ENCODE assay signal across 8 cellular contexts in genomic region chr16:50326835-50327465, GRCh38. TPM values are rescaled to one million over a fixed set of nuclear protein-coding genes. Genes with fewer than 3 reads are reported as not detected.
DNase-seq lines count a peak whose midpoint lies in the region; ATAC-seq and TF ChIP-seq lines count a peak whose summit lies in the region.

No MANE protein-coding gene starts in this region.

- intact Hi-C loops in heart left ventricle (cut with DNase I): no loop called here
- intact Hi-C loops in Right ventricle myocardium inferior (cut with DNase I): no loop called here
- intact Hi-C loops in colonic mucosa (cut with DNase I): no loop called here

- no peaks in the 10 kb centered on the region for H3K9me3 Mint-ChIP-seq in WTC11
- no peaks in the 10 kb centered on the region for H3K9me3 Mint-ChIP-seq in naive thymus-derived CD8-positive, alpha-beta T cell

- no peak overlapping the region for H3K9ac ChIP-seq in colonic mucosa (ENCODE audit: low read depth in 2 of 2, low read length in 2 of 2)

- 71 to 77% (median 73%) methylated on average over 7 of the region's 7 CpGs for WGBS in heart left ventricle, 4 donors

- H3K27me3 ChIP-seq in heart left ventricle: no peaks in the 10 kb centered on the region
- no peaks in the 10 kb centered on the region for H3K27me3 ChIP-seq in colonic mucosa

- H3K4me3 ChIP-seq in heart left ventricle (no peak overlapping the region), colonic mucosa (no peak overlapping the region)

- H3K36me3 ChIP-seq in heart left ventricle (peaks cover 0 to 92% (median 82%) of the 10 kb centered on the region in 9 donors), colonic mucosa (no peaks in the 10 kb centered on the region)

- CTCF ChIA-PET in WTC11 (lab: Charles Lee): interaction anchor here (0.5 to 2.4 kb wide), 36 partner anchors 10 to 350 kb away, joined by 3 to 26 read pairs (median 4); partner anchors contain the start of gene NKD1

- H3K4me1 ChIP-seq in heart left ventricle (peaks cover 0 to 8% (median 0%) of the 10 kb centered on the region in 12 donors), colonic mucosa (no peaks in the 10 kb centered on the region)

- DNase-seq in heart left ventricle: no peak
- DNase-seq in Right ventricle myocardium inferior (ENCODE audit: missing footprints): no peak
- DNase-seq in WTC11 (ENCODE audit: low spot score): no peak
- DNase-seq in colonic mucosa: no peak
- peak in 9 of 10 donors; percentile 46 to 90 (median 75) for DNase-seq in naive thymus-derived CD8-positive, alpha-beta T cell

- H3K27ac Mint-ChIP-seq in WTC11: no peak overlapping the region
- H3K27ac Mint-ChIP-seq in naive thymus-derived CD8-positive, alpha-beta T cell: peak overlapping the region; percentile 74 to 94 (median 87)

- H3K27ac ChIP-seq in heart left ventricle (no peak overlapping the region), colonic mucosa (no peak overlapping the region)

- ATAC-seq in heart left ventricle: peak in 2 of 4 donors; percentile 33 to 41
- no peak for ATAC-seq in Right ventricle myocardium inferior
- ATAC-seq in HG03175 (IDR thresholded peaks at IDR 0.05; ENCODE audit: unreplicated experiment): peak; percentile 63
- peak; percentile 68 for ATAC-seq in WTC11
- peak; percentile 86 to 97 for ATAC-seq in naive thymus-derived CD8-positive, alpha-beta T cell
- ATAC-seq in GM21367 (IDR thresholded peaks at IDR 0.05; ENCODE audit: unreplicated experiment): no peak
- ATAC-seq in HG02970 (IDR thresholded peaks at IDR 0.05; ENCODE audit: low FRiP score, unreplicated experiment): no peak

- POLR2A ChIA-PET in WTC11 (lab: Charles Lee): no interaction called here
- POLR2A ChIA-PET in naive thymus-derived CD8-positive, alpha-beta T cell (lab: Charles Lee): interaction anchor here (0.6 to 1.9 kb wide), 6 partner anchors 10 to 338 kb away, joined by 4 to 8 read pairs (median 5); partner anchors contain the start of gene ADCY7

- TF ChIP-seq CTCF in heart left ventricle (IDR thresholded peaks at IDR 0.05) (peak in 10 of 12 donors; percentile 17 to 50 (median 32)), WTC11 (IDR thresholded peaks at IDR 0.05) (no peak), colonic mucosa (IDR thresholded peaks at IDR 0.05) (peak; percentile 38)

- H3K36me3 Mint-ChIP-seq in WTC11: peaks cover 38% of the 10 kb centered on the region
- peaks cover 0 to 69% (median 6%) of the 10 kb centered on the region in 3 donors for H3K36me3 Mint-ChIP-seq in naive thymus-derived CD8-positive, alpha-beta T cell

- no peaks in the 10 kb centered on the region for H3K4me1 Mint-ChIP-seq in WTC11
- H3K4me1 Mint-ChIP-seq in naive thymus-derived CD8-positive, alpha-beta T cell: peaks cover 28 to 59% (median 48%) of the 10 kb centered on the region in 4 donors

- H3K9me3 ChIP-seq in heart left ventricle (no peaks in the 10 kb centered on the region), colonic mucosa (no peaks in the 10 kb centered on the region)

- no peak for TF ChIP-seq POLR2A in heart left ventricle (IDR thresholded peaks at IDR 0.05)

- no peak overlapping the region for H3K4me3 Mint-ChIP-seq in WTC11
- H3K4me3 Mint-ChIP-seq in naive thymus-derived CD8-positive, alpha-beta T cell: peak overlapping the region in 8 of 10 donors; percentile 7 to 47 (median 32)

- H3K27me3 Mint-ChIP-seq in WTC11 (ENCODE audit: low read depth): no peaks in the 10 kb centered on the region
- H3K27me3 Mint-ChIP-seq in naive thymus-derived CD8-positive, alpha-beta T cell: no peaks in the 10 kb centered on the region

TF ChIP-seq in WTC11, 78 proteins besides CTCF, POLR2A, EP300 and RAD21:
- TF ChIP-seq MYBL2 (CRISPR knock-in tag; IDR thresholded peaks at IDR 0.05) (no peak), IRF1 (CRISPR knock-in tag; IDR thresholded peaks at IDR 0.05) (no peak), ZNF416 (CRISPR knock-in tag; IDR thresholded peaks at IDR 0.05) (no peak), SMAD3 (CRISPR knock-in tag; IDR thresholded peaks at IDR 0.05; ENCODE audit: borderline replicate concordance) (no peak), NFE2L1 (CRISPR knock-in tag; IDR thresholded peaks at IDR 0.05) (no peak), ZBTB43 (CRISPR knock-in tag; IDR thresholded peaks at IDR 0.05) (no peak), GTF2I (CRISPR knock-in tag; conservative IDR thresholded peaks at IDR 0.05) (no peak), ATF3 (CRISPR knock-in tag; conservative IDR thresholded peaks at IDR 0.05) (no peak), NR2C2 (CRISPR knock-in tag; IDR thresholded peaks at IDR 0.05) (no peak), RELA (CRISPR knock-in tag; IDR thresholded peaks at IDR 0.05; ENCODE audit: borderline replicate concordance) (no peak), ZMAT4 (CRISPR knock-in tag; IDR thresholded peaks at IDR 0.05) (no peak), SP1 (CRISPR knock-in tag; conservative IDR thresholded peaks at IDR 0.05) (no peak), ATF1 (CRISPR knock-in tag; IDR thresholded peaks at IDR 0.05) (no peak), ESRRA (CRISPR knock-in tag; IDR thresholded peaks at IDR 0.05; ENCODE audit: borderline replicate concordance) (no peak), SMAD4 (CRISPR knock-in tag; IDR thresholded peaks at IDR 0.05) (no peak), TEAD1 (CRISPR knock-in tag; IDR thresholded peaks at IDR 0.05) (no peak), ZNF219 (CRISPR knock-in tag; IDR thresholded peaks at IDR 0.05; ENCODE audit: borderline replicate concordance) (no peak), NFATC4 (CRISPR knock-in tag; IDR thresholded peaks at IDR 0.05) (no peak), GABPB1 (CRISPR knock-in tag; IDR thresholded peaks at IDR 0.05) (no peak), MXD4 (CRISPR knock-in tag; IDR thresholded peaks at IDR 0.05; ENCODE audit: borderline replicate concordance) (no peak)

RNA-seq across cellular contexts. Expression of gene BRD7, which starts 41.8 kb away (rescaled TPM):
- 10 to 100 TPM; 29.8 to 49.7 (median 45.3) TPM for total RNA-seq in heart left ventricle
- 10 to 100 TPM; 35.5 to 43.7 TPM for polyA plus RNA-seq in heart left ventricle
- total RNA-seq in Right ventricle myocardium inferior: 46.6 TPM
- 122 to 132 TPM (median 123 TPM) in 3 replicates for total RNA-seq in WTC11 (2021)
- total RNA-seq in colonic mucosa: 10 to 100 TPM; 69.9 to 76.3 TPM
- 10 to 100 TPM; 69.1 to 82.8 TPM for total RNA-seq in naive thymus-derived CD8-positive, alpha-beta T cell
- polyA plus RNA-seq in naive thymus-derived CD8-positive, alpha-beta T cell: 10 to 100 TPM; 42.5 to 62.6 (median 49.1) TPM

Comparison
In these comparisons a context has a peak if more than half of its experiments do, and no peak if none do; other contexts are left out.
1. ATAC-seq: peak in HG03175 (single experiment), WTC11 (single experiment) and naive thymus-derived CD8-positive, alpha-beta T cell (2 of 2); none in Right ventricle myocardium inferior (single experiment), GM21367 (single experiment) and HG02970 (single experiment).
2. DNase-seq: peak in naive thymus-derived CD8-positive, alpha-beta T cell (9 of 10); none in heart left ventricle (0 of 5), Right ventricle myocardium inferior (single experiment), WTC11 (single experiment) and colonic mucosa (single experiment).